ENCODE assay signal across 1 cellular context in genomic region chr16:89867918-89868317, GRCh38.
TF ChIP-seq lines count a peak whose summit lies in the region.

No MANE protein-coding gene starts in this region.

TF ChIP-seq in HepG2, 621 proteins besides CTCF, POLR2A, EP300 and RAD21:
- TF ChIP-seq POLR2AphosphoS5 (IDR thresholded peaks at IDR 0.05; ENCODE audit: low read depth, low read length) = peak; percentile 31; the same call in 1 of the 2 replicates
- no peak for TF ChIP-seq KMT2A (CRISPR knock-in tag; IDR thresholded peaks at IDR 0.05)
- TF ChIP-seq ZMYM4 (CRISPR knock-in tag; IDR thresholded peaks at IDR 0.05) = no peak
- TF ChIP-seq ZBTB33 (CRISPR knock-in tag; IDR thresholded peaks at IDR 0.05) = no peak
- no peak for TF ChIP-seq IKZF1 (IDR thresholded peaks at IDR 0.05)
- no peak for TF ChIP-seq MAFG (CRISPR knock-in tag; IDR thresholded peaks at IDR 0.05)
TF ChIP-seq in HepG2: peak in this region for 1.
